Comparison of ENCODE assay signal across 25 cellular contexts in genomic region chr13:44431150-44431549, GRCh38. TPM values are rescaled to one million over a fixed set of nuclear protein-coding genes. Genes with fewer than 3 reads are reported as not detected.
DNase-seq lines count a peak whose midpoint lies in the region; ATAC-seq, FAIRE-seq and TF ChIP-seq lines count a peak whose summit lies in the region.
"Had no signal": no experiment of that assay in that cellular context is flagged by ENCODE, and none has a peak within 500 bp of the region (broad histone marks: within the 10 kb centered on the region; RNA-seq: fewer than 3 reads in every experiment).

No MANE protein-coding gene starts in this region.

- H3K4me3 ChIP-seq in Caco-2 (ENCODE audit: low read depth, low read length): no peak overlapping the region
- H3K4me3 ChIP-seq in hepatocyte: no peak overlapping the region
- H3K4me3 ChIP-seq in neural cell (ENCODE audit: low read length): no peak overlapping the region
- no peak overlapping the region for H3K4me3 ChIP-seq in upper lobe of right lung
- H3K4me3 ChIP-seq: K562, PC-9, tibial artery had no signal

- no TSS peak for BruUV-seq in Caco-2 (replicated peaks; lab: Mats Ljungman, UMichigan)

- no peaks in the 10 kb centered on the region for H3K27me3 ChIP-seq in Caco-2 (replicated peaks; ENCODE audit: control insufficient read depth, insufficient read depth, low read length)
- H3K27me3 ChIP-seq in hepatocyte: no peaks in the 10 kb centered on the region
- no peaks in the 10 kb centered on the region for H3K27me3 ChIP-seq in neural cell (ENCODE audit: insufficient read depth, low read depth, low read length)
- no peaks in the 10 kb centered on the region for H3K27me3 ChIP-seq in upper lobe of right lung
- H3K27me3 ChIP-seq: tibial artery had no signal

- TF ChIP-seq RAD21 in neural cell (conservative IDR thresholded peaks at IDR 0.05): no peak

- H3K79me2 ChIP-seq in hepatocyte (peaks cover 27% of the 10 kb centered on the region), neural cell (replicated peaks; ENCODE audit: insufficient read depth, low read length) (peaks cover 35% of the 10 kb centered on the region)

- peaks cover 6% of the 10 kb centered on the region for H3K36me3 ChIP-seq in Caco-2 (ENCODE audit: control insufficient read depth, insufficient read depth, low read length)
- no peaks in the 10 kb centered on the region for H3K36me3 ChIP-seq in hepatocyte (replicated peaks; ENCODE audit: insufficient read depth, low read depth)
- H3K36me3 ChIP-seq in neural cell (ENCODE audit: insufficient read depth, low read length): peaks cover 5% of the 10 kb centered on the region
- peaks cover 20% of the 10 kb centered on the region for H3K36me3 ChIP-seq in upper lobe of right lung

- H3K9me3 Mint-ChIP-seq in Caco-2 (ENCODE audit: unreplicated experiment): no peaks in the 10 kb centered on the region
- no peaks in the 10 kb centered on the region for H3K9me3 Mint-ChIP-seq in stimulated activated memory B cell treated with anti-CD40 and anti-IgM and Interleukin-4, amounts not matched to agents 10 μg/mL and 1 μg/mL and 100 μg/mL, for 72 hours
- H3K9me3 Mint-ChIP-seq: activated CD4-positive, alpha-beta T cell treated with anti-CD3 and anti-CD28 coated beads, Interleukin-2, amount 10 ng/mL, durations not matched to agents 7 days and 5 days; CD4-positive, alpha-beta T cell; immature natural killer cell; stimulated activated naive B cell treated with anti-CD40 and anti-IgM and Interleukin-4, amounts not matched to agents 10 μg/mL and 1 μg/mL and 100 μg/mL, for 72 hours had no signal

- no peak overlapping the region for H2AFZ ChIP-seq in hepatocyte
- no peak overlapping the region for H2AFZ ChIP-seq in neural cell (ENCODE audit: low read depth, low read length)
- H2AFZ ChIP-seq: PC-9 had no signal

- peak overlapping the region; percentile 50 for H3K27ac Mint-ChIP-seq in Caco-2 (ENCODE audit: unreplicated experiment)
- H3K27ac Mint-ChIP-seq in stimulated activated memory B cell treated with anti-CD40 and anti-IgM and Interleukin-4, amounts not matched to agents 10 μg/mL and 1 μg/mL and 100 μg/mL, for 72 hours: no peak overlapping the region
- H3K27ac Mint-ChIP-seq: activated CD4-positive, alpha-beta T cell treated with anti-CD3 and anti-CD28 coated beads, Interleukin-2, amount 10 ng/mL, durations not matched to agents 7 days and 5 days; CD4-positive, alpha-beta T cell; immature natural killer cell; stimulated activated naive B cell treated with anti-CD40 and anti-IgM and Interleukin-4, amounts not matched to agents 10 μg/mL and 1 μg/mL and 100 μg/mL, for 72 hours had no signal

- H3K4me1 Mint-ChIP-seq in Caco-2 (ENCODE audit: low read depth, unreplicated experiment): peaks cover 41% of the 10 kb centered on the region
- peaks cover 17% of the 10 kb centered on the region for H3K4me1 Mint-ChIP-seq in stimulated activated memory B cell treated with anti-CD40 and anti-IgM and Interleukin-4, amounts not matched to agents 10 μg/mL and 1 μg/mL and 100 μg/mL, for 72 hours

- POLR2A ChIA-PET in Caco-2 (lab: Charles Lee): interaction anchor here (0.6 to 1.0 kb wide), 3 partner anchors 27 to 63 kb away, joined by 3 to 8 read pairs (median 5); no protein-coding TSS in a partner anchor

- H3K4me3 Mint-ChIP-seq in Caco-2 (ENCODE audit: unreplicated experiment): peak overlapping the region; percentile 16
- no peak overlapping the region for H3K4me3 Mint-ChIP-seq in stimulated activated memory B cell treated with anti-CD40 and anti-IgM and Interleukin-4, amounts not matched to agents 10 μg/mL and 1 μg/mL and 100 μg/mL, for 72 hours
- H3K4me3 Mint-ChIP-seq: activated CD4-positive, alpha-beta T cell treated with anti-CD3 and anti-CD28 coated beads, Interleukin-2, amount 10 ng/mL, durations not matched to agents 7 days and 5 days; CD4-positive, alpha-beta T cell; immature natural killer cell; stimulated activated naive B cell treated with anti-CD40 and anti-IgM and Interleukin-4, amounts not matched to agents 10 μg/mL and 1 μg/mL and 100 μg/mL, for 72 hours had no signal

- peak; percentile 86 to 89 for DNase-seq in Caco-2
- DNase-seq in NCI-H69 (lab: John Stamatoyannopoulos, UW): peak; percentile 14
- peak; percentile 78 for DNase-seq in hepatocyte (ENCODE audit: low spot score)
- no peak for DNase-seq in upper lobe of right lung
- no peak for DNase-seq in NCI-H2081 treated with DMSO at 0.1 percent for 48 hours (lab: John Stamatoyannopoulos, UW)
- no peak for DNase-seq in GM19239 (ENCODE audit: insufficient read length, low spot score)
- DNase-seq: activated CD4-positive, alpha-beta T cell treated with anti-CD3 and anti-CD28 coated beads, Interleukin-2, amount 10 ng/mL, durations not matched to agents 7 days and 5 days; activated naive CD4-positive, alpha-beta T cell treated with Interleukin-2 at 50 U/mL for 16 hours; anterior cingulate cortex; CD4-positive, alpha-beta T cell; cerebellar nuclear complex; immature natural killer cell; mammary epithelial cell; NCI-H1048; NCI-H2081; NCI-H524; PC-9; stimulated activated naive B cell treated with anti-CD40 and anti-IgM and Interleukin-4, amounts not matched to agents 10 μg/mL and 1 μg/mL and 100 μg/mL, for 72 hours; tibial artery had no signal

- intact Hi-C loops in Caco-2 (cut with micrococcal nuclease; ENCODE audit: unreplicated experiment): loop anchor here (1.0 kb wide), 2 partner anchors 44 to 202 kb away; no protein-coding TSS in a partner anchor
- intact Hi-C loops in upper lobe of right lung (cut with DNase I): loop anchor here (10.0 kb wide), 2 partner anchors 196 to 526 kb away; no protein-coding TSS in a partner anchor

- peaks cover 44% of the 10 kb centered on the region for H3K4me1 ChIP-seq in Caco-2
- H3K4me1 ChIP-seq in hepatocyte (ENCODE audit: insufficient read depth): peaks cover 31% of the 10 kb centered on the region
- peaks cover 8% of the 10 kb centered on the region for H3K4me1 ChIP-seq in upper lobe of right lung

- TF ChIP-seq CTCF in Caco-2 (IDR thresholded peaks at IDR 0.05; ENCODE audit: insufficient read depth in 1 of 2, low read depth in 1 of 2, low read length in 1 of 2, severe bottlenecking in 1 of 2, unreplicated experiment in 1 of 2) (no peak), hepatocyte (IDR thresholded peaks at IDR 0.05; ENCODE audit: poor library complexity) (no peak), neural cell (IDR thresholded peaks at IDR 0.05; ENCODE audit: poor library complexity, severe bottlenecking) (no peak), upper lobe of right lung (IDR thresholded peaks at IDR 0.05) (no peak)

- no peaks in the 10 kb centered on the region for H3K9me2 ChIP-seq in hepatocyte (replicated peaks; ENCODE audit: insufficient read depth)
- no peaks in the 10 kb centered on the region for H3K9me2 ChIP-seq in neural cell (ENCODE audit: insufficient read depth, low read length)

- H3K27me3 Mint-ChIP-seq in Caco-2 (ENCODE audit: insufficient read depth, unreplicated experiment): no peaks in the 10 kb centered on the region
- peaks cover 11% of the 10 kb centered on the region for H3K27me3 Mint-ChIP-seq in stimulated activated memory B cell treated with anti-CD40 and anti-IgM and Interleukin-4, amounts not matched to agents 10 μg/mL and 1 μg/mL and 100 μg/mL, for 72 hours
- H3K27me3 Mint-ChIP-seq: stimulated activated naive B cell treated with anti-CD40 and anti-IgM and Interleukin-4, amounts not matched to agents 10 μg/mL and 1 μg/mL and 100 μg/mL, for 72 hours had no signal

- 65% methylated on average over 4 of the region's 4 CpGs for WGBS in hepatocyte (ENCODE audit: low lambda C conversion rate, missing lambda C conversion rate)

- no peak for ATAC-seq in upper lobe of right lung
- no peak for ATAC-seq in stimulated activated memory B cell treated with anti-CD40 and anti-IgM and Interleukin-4, amounts not matched to agents 10 μg/mL and 1 μg/mL and 100 μg/mL, for 72 hours
- ATAC-seq: K562; stimulated activated naive B cell treated with anti-CD40 and anti-IgM and Interleukin-4, amounts not matched to agents 10 μg/mL and 1 μg/mL and 100 μg/mL, for 72 hours had no signal

- no peak for TF ChIP-seq EP300 in neural cell (conservative IDR thresholded peaks at IDR 0.05; ENCODE audit: poor library complexity, severe bottlenecking)

- no peak overlapping the region for H3K9ac ChIP-seq in neural cell (ENCODE audit: low read length)

- H3F3A ChIP-seq in neural cell (ENCODE audit: insufficient read depth, low read length, poor library complexity, severe bottlenecking): peaks cover 7% of the 10 kb centered on the region

- CTCF ChIA-PET in Caco-2 (lab: Charles Lee): interaction anchor here (0.7 to 1.0 kb wide), 2 partner anchors 63 to 67 kb away, joined by 4 read pairs; no protein-coding TSS in a partner anchor

- H3K9me3 ChIP-seq in Caco-2: 0 out of 2 replicates have a peak, but pooled peaks cover 5% of the 10 kb centered on the region
- H3K9me3 ChIP-seq in hepatocyte (ENCODE audit: low read depth): no peaks in the 10 kb centered on the region
- H3K9me3 ChIP-seq in neural cell (ENCODE audit: low read length): no peaks in the 10 kb centered on the region
- H3K9me3 ChIP-seq in upper lobe of right lung: no peaks in the 10 kb centered on the region
- H3K9me3 ChIP-seq: tibial artery had no signal

- H3K4me2 ChIP-seq in hepatocyte: no peak overlapping the region
- peak overlapping the region; percentile 5 for H3K4me2 ChIP-seq in neural cell (ENCODE audit: low read length)
- H3K4me2 ChIP-seq: PC-9 had no signal

- no peak for FAIRE-seq in GM19239 (lab: Jason Lieb, UNC)
- FAIRE-seq: GM18507, H54, K562 had no signal

- H4K20me1 ChIP-seq in hepatocyte (ENCODE audit: insufficient read depth, poor library complexity, severe bottlenecking) (peaks cover 17% of the 10 kb centered on the region), neural cell (ENCODE audit: insufficient read depth) (peaks cover 18% of the 10 kb centered on the region)

- H3K27ac ChIP-seq in hepatocyte (peak overlapping the region; percentile 45), neural cell (ENCODE audit: low read length) (no peak overlapping the region), upper lobe of right lung (no peak overlapping the region)
- H3K27ac ChIP-seq: HL-60 had no signal

- H3K36me3 Mint-ChIP-seq in Caco-2 (ENCODE audit: insufficient read depth, unreplicated experiment): peaks cover 40% of the 10 kb centered on the region
- peaks cover 11% of the 10 kb centered on the region for H3K36me3 Mint-ChIP-seq in stimulated activated memory B cell treated with anti-CD40 and anti-IgM and Interleukin-4, amounts not matched to agents 10 μg/mL and 1 μg/mL and 100 μg/mL, for 72 hours

TF ChIP-seq in neural cell, 6 proteins besides CTCF, POLR2A, EP300 and RAD21 (continues in another document):
- TF ChIP-seq POLR2AphosphoS5 (IDR thresholded peaks at IDR 0.05) (no peak), MXI1 (conservative IDR thresholded peaks at IDR 0.05; ENCODE audit: poor library complexity, severe bottlenecking) (no peak), SMC3 (conservative IDR thresholded peaks at IDR 0.05; ENCODE audit: poor library complexity) (no peak), EZH2 (IDR thresholded peaks at IDR 0.05; ENCODE audit: borderline replicate concordance, insufficient read depth, low read length, poor library complexity, severe bottlenecking) (no peak)

RNA-seq across cellular contexts. Expression of gene SERP2, which starts 57.5 kb away (rescaled TPM):
- not detected in 2 replicates for total RNA-seq in Caco-2 (2022)
- total RNA-seq in hepatocyte: 1.8 and 4.3 TPM in 2 replicates
- polyA plus RNA-seq in hepatocyte: 7.7 and 7.9 TPM in 2 replicates
- polyA plus RNA-seq in neural cell: 14.8 and 15.4 TPM in 2 replicates
- polyA minus RNA-seq in neural cell: 0.97 and 1.6 TPM in 2 replicates
- 2.8 TPM for total RNA-seq in upper lobe of right lung
- total RNA-seq: activated CD4-positive, alpha-beta T cell treated with anti-CD3 and anti-CD28 coated beads, Interleukin-2, amount 10 ng/mL, durations not matched to agents 7 days and 5 days; CD4-positive, alpha-beta T cell; K562 had no signal

Comparison
In these comparisons a context has a peak if more than half of its experiments do, and no peak if none do; other contexts are left out.
1. DNase-seq: peak in Caco-2 (2 of 2), NCI-H69 (single experiment) and hepatocyte (single experiment); none in upper lobe of right lung (single experiment), NCI-H2081 treated with DMSO at 0.1 percent for 48 hours (single experiment) and GM19239 (single experiment).